In genomic region chr20:50957798-50958732, GRCh38 we compare ENCODE assay signal across 8 cellular contexts. TPM values are rescaled to one million over a fixed set of nuclear protein-coding genes. Genes with fewer than 3 reads are reported as not detected.
DNase-seq lines count a peak whose midpoint lies in the region; ATAC-seq and TF ChIP-seq lines count a peak whose summit lies in the region.

TSS of gene DPM1 (minus strand) at chr20:50958532. CDS start at chr20:50958523, 9 bp downstream.

- H3K27ac Mint-ChIP-seq in H9 = peak within 1 kb of the TSS; percentile 99 to 100 (median 100)

- H3K23me2 ChIP-seq in H9 (ENCODE audit: insufficient read length, low read depth, low read length, poor library complexity, severe bottlenecking) = peaks cover 10% of the 10 kb centered on the region

- H2BK5ac ChIP-seq in H9 (ENCODE audit: insufficient read length, low read length) = peak within 1 kb of the TSS; percentile 69

- no peak for TF ChIP-seq CTCF in H9 (conservative IDR thresholded peaks at IDR 0.05)
- TF ChIP-seq CTCF in MM.1S (IDR thresholded peaks at IDR 0.05; ENCODE audit: low read length) = no peak
- TF ChIP-seq CTCF in gastroesophageal sphincter (IDR thresholded peaks at IDR 0.05) = no peak
- no peak for TF ChIP-seq CTCF in neutrophil (IDR thresholded peaks at IDR 0.05)

- H2BK120ac ChIP-seq in H9 (ENCODE audit: low read depth, low read length, poor library complexity, severe bottlenecking) = no peak within 1 kb of the TSS

- H3K4me1 ChIP-seq in ES-I3 (ENCODE audit: insufficient read depth, low read length) (peaks cover 9% of the 10 kb centered on the region), H9 (ENCODE audit: insufficient read depth, low read length) (peaks cover 2% of the 10 kb centered on the region; the same call in 1 of the 2 replicates), MM.1S (ENCODE audit: low read length) (peaks cover 43% of the 10 kb centered on the region), SJSA1 (replicated peaks) (peaks cover 14% of the 10 kb centered on the region), gastroesophageal sphincter (peaks cover 0 to 68% (median 30%) of the 10 kb centered on the region in 3 donors), neutrophil (ENCODE audit: control insufficient read depth in 1 of 2, insufficient read depth in 1 of 2, low read depth in 1 of 2, low read length in 1 of 2) (peaks cover 23 to 31% of the 10 kb centered on the region in 2 experiments)

- no peak within 1 kb of the TSS for H3K27ac ChIP-seq in H9 (ENCODE audit: insufficient read length, low read depth, low read length)
- H3K27ac ChIP-seq in MM.1S (ENCODE audit: low read length) = peak within 1 kb of the TSS; percentile 74
- peak within 1 kb of the TSS; percentile 99 for H3K27ac ChIP-seq in SJSA1
- H3K27ac ChIP-seq in gastroesophageal sphincter = peak within 1 kb of the TSS; percentile 66 to 93 (median 92)
- H3K27ac ChIP-seq in neutrophil = peak within 1 kb of the TSS; percentile 95
- H3K27ac ChIP-seq in substantia nigra (ENCODE audit: low read depth, low read length, poor library complexity, severe bottlenecking) = peak within 1 kb of the TSS; percentile 92

- H3K9me2 ChIP-seq in MM.1S (replicated peaks; ENCODE audit: insufficient read depth, low read length) = no peaks in the 10 kb centered on the region

- peak within 1 kb of the TSS; percentile 94 for H3K4me2 ChIP-seq in H9 (ENCODE audit: insufficient read depth, insufficient read length, low read length)
- H3K4me2 ChIP-seq in MM.1S (ENCODE audit: low read depth, low read length) = peak within 1 kb of the TSS; percentile 93

- ATAC-seq in gastroesophageal sphincter = peak; percentile 92

- no peak within 1 kb of the TSS for H4K91ac ChIP-seq in H9 (ENCODE audit: insufficient read length, low read depth, low read length)

- H3K4ac ChIP-seq in H9 (ENCODE audit: low read depth, low read length) = no peak within 1 kb of the TSS

- no peaks in the 10 kb centered on the region; a peak in 1 of 5 replicates for H3K9me3 Mint-ChIP-seq in H9

- peaks cover 20 to 38% (median 36%) of the 10 kb centered on the region in 3 experiments; a peak in 6 of 7 replicates for H3K36me3 Mint-ChIP-seq in H9 (ENCODE audit: insufficient read depth in 1 of 3, low read depth in 3 of 3)

- no peaks in the 10 kb centered on the region for H3K27me3 ChIP-seq in H9 (ENCODE audit: insufficient read depth, low read length)
- no peaks in the 10 kb centered on the region for H3K27me3 ChIP-seq in MM.1S (replicated peaks; ENCODE audit: insufficient read depth, low read length)
- no peaks in the 10 kb centered on the region for H3K27me3 ChIP-seq in SJSA1 (replicated peaks)
- H3K27me3 ChIP-seq in gastroesophageal sphincter = no peaks in the 10 kb centered on the region
- no peaks in the 10 kb centered on the region for H3K27me3 ChIP-seq in neutrophil

- H4K20me1 ChIP-seq in H9 (ENCODE audit: control insufficient read depth, insufficient read depth, insufficient read length) (no peaks in the 10 kb centered on the region), MM.1S (ENCODE audit: insufficient read depth, low read length) (peaks cover 7% of the 10 kb centered on the region; the same call in 1 of the 2 replicates)

- no peak within 1 kb of the TSS for H2BK12ac ChIP-seq in H9 (ENCODE audit: insufficient read length, low read depth, low read length)

- H3K4me1 Mint-ChIP-seq in H9 = peaks cover 17 to 31% of the 10 kb centered on the region in 2 experiments

- no peak within 1 kb of the TSS for H3T11ph ChIP-seq in H9 (ENCODE audit: low read length)

- H3K27me3 Mint-ChIP-seq in H9 (ENCODE audit: low read depth) = no peaks in the 10 kb centered on the region

- H3K4me3 Mint-ChIP-seq in H9 = peak within 1 kb of the TSS; percentile 88 to 95

- H3K9ac ChIP-seq in ES-I3 (ENCODE audit: low read depth, low read length) (peak within 1 kb of the TSS; percentile 93), H9 (ENCODE audit: extremely low read depth, insufficient read length, low read length) (peak within 1 kb of the TSS; percentile 98), MM.1S (ENCODE audit: low read length) (peak within 1 kb of the TSS; percentile 96)

- H2AK5ac ChIP-seq in H9 (ENCODE audit: insufficient read length, low read length) = no peak within 1 kb of the TSS

- DNase-seq in H9 = peak; percentile 83
- peak; percentile 90 for DNase-seq in MM.1S
- DNase-seq in SJSA1 (ENCODE audit: low read depth in 1 of 2, low spot score in 2 of 2) = peak; percentile 87 to 96
- DNase-seq in activated naive CD4-positive, alpha-beta T cell (lab: John Stamatoyannopoulos, UW) = peak; percentile 63 to 84 (median 71)
- peak; percentile 26 to 96 (median 85) for DNase-seq in substantia nigra (lab: John Stamatoyannopoulos, UW)

- no peak within 1 kb of the TSS for H3K23ac ChIP-seq in H9 (ENCODE audit: insufficient read length, low read depth, low read length)

- peaks cover 4% of the 10 kb centered on the region for H3K79me1 ChIP-seq in H9 (ENCODE audit: insufficient read depth, low read depth, low read length, poor library complexity, severe bottlenecking)

- H3K18ac ChIP-seq in H9 (ENCODE audit: insufficient read length, low read depth, low read length) = peak within 1 kb of the TSS; percentile 83

- H3K36me3 ChIP-seq in ES-I3 (ENCODE audit: insufficient read depth, low read length) (peaks cover 3% of the 10 kb centered on the region; the same call in 1 of the 2 replicates), MM.1S (replicated peaks; ENCODE audit: insufficient read depth, low read length) (0 out of 2 replicates have a peak, but pooled peaks cover 4% of the 10 kb centered on the region), SJSA1 (peaks cover 41% of the 10 kb centered on the region), gastroesophageal sphincter (peaks cover 0 to 39% of the 10 kb centered on the region in 2 donors), neutrophil (peaks cover 21% of the 10 kb centered on the region)

- H3K79me2 ChIP-seq in H9 (ENCODE audit: insufficient read depth, low read length) (peaks cover 28% of the 10 kb centered on the region), MM.1S (ENCODE audit: low read length) (peaks cover 82% of the 10 kb centered on the region)

- H2AFZ ChIP-seq in H9 (ENCODE audit: low read length) (peak within 1 kb of the TSS; percentile 24), MM.1S (ENCODE audit: low read length) (peak within 1 kb of the TSS; percentile 32)

- no peak within 1 kb of the TSS for H3K56ac ChIP-seq in H9 (ENCODE audit: insufficient read length, low read depth, low read length)

- no peak for TF ChIP-seq EP300 in gastroesophageal sphincter (IDR thresholded peaks at IDR 0.05)

- H3K9me3 ChIP-seq in ES-I3 (ENCODE audit: control insufficient read depth, insufficient read depth, low read length) (no peaks in the 10 kb centered on the region; the same call in 1 of the 2 replicates), H9 (ENCODE audit: control insufficient read depth, low read depth, low read length) (no peaks in the 10 kb centered on the region), MM.1S (replicated peaks; ENCODE audit: insufficient read depth, low read length) (no peaks in the 10 kb centered on the region), SJSA1 (replicated peaks) (no peaks in the 10 kb centered on the region), gastroesophageal sphincter (no peaks in the 10 kb centered on the region), neutrophil (no peaks in the 10 kb centered on the region)

- peaks cover 16% of the 10 kb centered on the region for H3F3A ChIP-seq in MM.1S (ENCODE audit: insufficient read depth, low read length)

- no CpG with 5 or more reads among the region's 54 CpGs for WGBS in H9 (ENCODE audit: extremely low coverage, insufficient read length, low lambda C conversion rate)
- 1% methylated on average over 14 to 16 of the region's 54 CpGs for WGBS in gastroesophageal sphincter (ENCODE audit: low coverage in 1 of 2), 2 donors

- no peak within 1 kb of the TSS for H4K5ac ChIP-seq in H9 (ENCODE audit: insufficient read length, low read depth, low read length)

- H3K4me3 ChIP-seq in MM.1S (ENCODE audit: low read length) (peak within 1 kb of the TSS; percentile 81), SJSA1 (peak within 1 kb of the TSS; percentile 75), gastroesophageal sphincter (peak within 1 kb of the TSS; percentile 74 to 93), neutrophil (ENCODE audit: low read depth in 1 of 2, low read length in 1 of 2) (peak within 1 kb of the TSS; percentile 84 to 93)

- no peak within 1 kb of the TSS for H2BK15ac ChIP-seq in H9 (ENCODE audit: low read depth, low read length)

- H4K8ac ChIP-seq in H9 (replicated peaks; ENCODE audit: insufficient read length, low read depth, low read length) = no peak within 1 kb of the TSS

- peak; percentile 63 to 77 for TF ChIP-seq POLR2A in gastroesophageal sphincter (IDR thresholded peaks at IDR 0.05)

- H2BK20ac ChIP-seq in H9 (ENCODE audit: low read depth, low read length, poor library complexity, severe bottlenecking) = no peak within 1 kb of the TSS

- H3K14ac ChIP-seq in H9 (ENCODE audit: insufficient read depth, low read length) = peak within 1 kb of the TSS; percentile 76

RNA-seq across cellular contexts. Expression of gene DPM1, which starts in this region (rescaled TPM):
- total RNA-seq in H9 (2021) (64.0 TPM in 2 replicates), gastroesophageal sphincter (10 to 100 TPM; 35.2 to 63.0 (median 43.5) TPM)
- 122 and 138 TPM in 2 replicates for total RNA-seq in SJSA1 (2014; rRNA removed; shearing (Covaris generic))
